3 cellular contexts compared by ENCODE assay signal in the genomic region with DNA sequence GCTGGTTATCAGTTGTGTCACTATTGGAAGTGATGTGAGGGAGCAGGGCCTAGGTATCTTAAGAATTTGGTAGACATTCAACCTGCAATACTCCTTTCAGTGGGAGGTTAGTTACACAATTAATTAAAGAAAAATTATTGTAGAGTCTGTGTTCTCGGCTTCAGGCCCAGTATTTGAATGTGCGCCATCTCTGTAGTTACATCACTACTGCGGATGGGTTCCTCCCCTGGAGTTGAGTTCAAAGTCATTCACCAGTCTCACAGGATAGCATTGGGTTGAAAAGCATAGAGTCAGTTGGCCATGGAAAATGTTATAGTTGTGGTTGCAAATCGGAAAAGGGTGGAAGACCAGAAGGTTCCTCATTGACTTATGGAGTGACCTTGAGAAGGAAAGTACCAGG.
A peak's percentile ranks its signal among the peaks of the same experiment; 100 is the strongest.
DNase-seq lines count a peak whose midpoint lies in the region; ATAC-seq and TF ChIP-seq lines count a peak whose summit lies in the region.
"Not testable (repeated sequence)": the region's sequence is repeated elsewhere in the genome, so short reads cannot be mapped to it uniquely, and the experiment has no call there.

No MANE protein-coding gene starts in this region.

- DNase-seq in omental fat pad (ENCODE audit: low spot score); gastrocnemius medialis: not testable (repeated sequence)

- not testable (repeated sequence) for TF ChIP-seq POLR2A in gastroesophageal sphincter (IDR thresholded peaks at IDR 0.05); gastrocnemius medialis (IDR thresholded peaks at IDR 0.05)

- TF ChIP-seq EP300 in gastroesophageal sphincter (IDR thresholded peaks at IDR 0.05), result not testable (repeated sequence)

- H3K4me1 ChIP-seq in gastroesophageal sphincter, gastrocnemius medialis: not testable (repeated sequence)

- no CpG with 5 or more reads among the region's 4 CpGs for WGBS in gastroesophageal sphincter (ENCODE audit: low coverage in 1 of 2), 2 donors

- not testable (repeated sequence) for H3K36me3 ChIP-seq in gastroesophageal sphincter, gastrocnemius medialis

- not testable (repeated sequence) for H3K9me3 ChIP-seq in gastroesophageal sphincter, gastrocnemius medialis

- H3K4me3 ChIP-seq in gastroesophageal sphincter, gastrocnemius medialis: not testable (repeated sequence)

- H3K27me3 ChIP-seq in gastroesophageal sphincter, gastrocnemius medialis: not testable (repeated sequence)

- TF ChIP-seq CTCF in gastroesophageal sphincter (IDR thresholded peaks at IDR 0.05); omental fat pad (IDR thresholded peaks at IDR 0.05); gastrocnemius medialis (IDR thresholded peaks at IDR 0.05 in 4 of 5, conservative IDR thresholded peaks at IDR 0.05 in 1 of 5): not testable (repeated sequence)

- H3K27ac ChIP-seq in gastroesophageal sphincter, gastrocnemius medialis: not testable (repeated sequence)

- intact Hi-C loops in gastrocnemius medialis (cut with DNase I; ENCODE audit: low total_unique reads), result not testable (repeated sequence)

- peak; percentile 36 for ATAC-seq in gastroesophageal sphincter
- ATAC-seq in omental fat pad (ENCODE audit: low FRiP score), result peak; percentile 53
- peak; percentile 35 to 44 for ATAC-seq in gastrocnemius medialis

- in situ Hi-C loops in gastrocnemius medialis (cut with MboI; ENCODE audit: low sequenced_read_pairs in 4 of 4), result not testable (repeated sequence)
